Comparison of ENCODE assay signal across 8 cellular contexts in the genomic region with DNA sequence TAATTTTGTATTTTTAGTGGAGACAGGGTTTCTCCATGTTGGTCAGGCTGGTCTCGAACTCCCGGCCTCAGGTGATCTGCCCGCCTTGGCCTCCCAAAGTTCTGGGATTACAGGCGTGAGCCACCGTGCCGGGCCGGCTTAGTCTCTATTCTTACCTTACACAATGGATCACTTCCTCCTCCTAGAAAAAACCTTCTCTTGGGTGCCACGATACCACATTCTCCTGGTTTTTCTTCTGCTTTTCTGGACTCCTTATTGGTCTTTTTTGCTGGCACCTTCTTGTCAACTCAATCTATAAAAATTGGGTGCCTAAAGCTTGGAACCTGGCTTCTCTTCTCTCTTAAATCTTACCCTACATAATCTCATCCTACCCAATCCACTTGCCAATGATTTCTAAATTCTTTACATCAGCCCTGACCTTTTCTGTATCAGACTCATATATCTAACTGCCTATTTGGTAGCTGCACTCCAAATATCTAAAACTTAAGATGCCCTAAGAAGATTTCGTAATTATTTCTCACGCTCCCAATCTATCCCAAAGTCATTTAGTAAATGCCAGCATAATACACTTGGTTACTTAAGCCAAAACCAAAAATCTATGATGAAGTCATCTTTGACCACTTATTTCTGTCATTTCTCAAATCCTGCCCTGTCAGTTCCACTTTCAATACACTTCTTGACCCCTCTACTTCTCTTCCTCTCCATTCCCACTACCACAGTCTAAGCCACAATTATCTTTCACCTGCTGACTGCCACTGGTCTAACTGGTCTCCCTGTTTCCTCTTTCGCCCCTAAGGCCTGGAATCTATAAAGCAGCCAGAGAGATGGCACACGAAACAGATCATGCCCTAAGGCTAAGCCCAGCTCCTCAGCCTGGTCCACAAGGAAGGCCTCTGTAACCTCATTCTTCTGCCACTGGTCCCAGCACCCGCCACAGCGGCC. TPM values are rescaled to one million over a fixed set of nuclear protein-coding genes. Genes with fewer than 3 reads are reported as not detected.
DNase-seq lines count a peak whose midpoint lies in the region; ATAC-seq and TF ChIP-seq lines count a peak whose summit lies in the region.

No MANE protein-coding gene starts in this region.

- H3K4me2 ChIP-seq in smooth muscle cell, result peak overlapping the region; percentile 84

- TF ChIP-seq CTCF in CD4-positive, alpha-beta T cell (IDR thresholded peaks at IDR 0.05), result no peak
- TF ChIP-seq CTCF in fibroblast of villous mesenchyme (IDR thresholded peaks at IDR 0.05; ENCODE audit: insufficient read depth, low read depth, low read length) (no peak), smooth muscle cell (IDR thresholded peaks at IDR 0.05; ENCODE audit: borderline replicate concordance, insufficient read depth, poor library complexity, severe bottlenecking) (no peak)

- H3K4me1 Mint-ChIP-seq in CD4-positive, alpha-beta T cell (ENCODE audit: low read depth), result peaks cover 82% of the 10 kb centered on the region

- no peaks in the 10 kb centered on the region for H3K27me3 ChIP-seq in CD4-positive, alpha-beta T cell (ENCODE audit: control insufficient read depth, insufficient read depth, low read length)
- H3K27me3 ChIP-seq in HAP-1 (ENCODE audit: low read depth), result no peaks in the 10 kb centered on the region
- H3K27me3 ChIP-seq in smooth muscle cell (ENCODE audit: low read depth), result no peaks in the 10 kb centered on the region

- no peaks in the 10 kb centered on the region for H3K9me3 Mint-ChIP-seq in CD4-positive, alpha-beta T cell

- H3K36me3 ChIP-seq in HAP-1 (replicated peaks) (peaks cover 18% of the 10 kb centered on the region), smooth muscle cell (ENCODE audit: low read depth) (no peaks in the 10 kb centered on the region)

- H3K4me3 ChIP-seq in HAP-1 (peak overlapping the region; percentile 100), fibroblast of villous mesenchyme (ENCODE audit: low read depth, low read length) (peak overlapping the region; percentile 94), smooth muscle cell (peak overlapping the region; percentile 75)

- H3K36me3 Mint-ChIP-seq in CD4-positive, alpha-beta T cell (ENCODE audit: low read depth), result peaks cover 68% of the 10 kb centered on the region

- in situ Hi-C loops in HAP-1 (cut with MboI; ENCODE audit: low sequenced_read_pairs), result no loop called here

- no peaks in the 10 kb centered on the region for H3K9me3 ChIP-seq in CD4-positive, alpha-beta T cell (ENCODE audit: control insufficient read depth, low read length)
- H3K9me3 ChIP-seq in HAP-1, result no peaks in the 10 kb centered on the region
- no peaks in the 10 kb centered on the region for H3K9me3 ChIP-seq in smooth muscle cell (replicated peaks; ENCODE audit: low read depth)

- intact Hi-C loops in CD4-positive, alpha-beta T cell (cut with DNase I, micrococcal nuclease), result loop anchor here in 1 of 2 experiments (5.0 to 10.0 kb wide), 4 partner anchors 56 to 558 kb away; a partner anchor contains a TSS

- peaks cover 53% of the 10 kb centered on the region for H4K20me1 ChIP-seq in smooth muscle cell (ENCODE audit: low read depth)

- H3K27ac Mint-ChIP-seq in CD4-positive, alpha-beta T cell, result peak overlapping the region; percentile 84

- peaks cover 17% of the 10 kb centered on the region for H3K79me2 ChIP-seq in smooth muscle cell (ENCODE audit: low read depth)

- peaks cover 8% of the 10 kb centered on the region for H3F3A ChIP-seq in smooth muscle cell (ENCODE audit: low read depth)

- 73% methylated on average over 14 of the region's 14 CpGs for WGBS in smooth muscle cell (ENCODE audit: low lambda C conversion rate)

- peak overlapping the region; percentile 100 for H3K27ac ChIP-seq in CD4-positive, alpha-beta T cell (ENCODE audit: low read depth, low read length)
- H3K27ac ChIP-seq in smooth muscle cell (ENCODE audit: low read depth), result peak overlapping the region; percentile 97

- CTCF ChIA-PET in CD4-positive, alpha-beta T cell (lab: Charles Lee), result interaction anchor here (1.9 to 2.0 kb wide), 2 partner anchors 14 to 57 kb away, joined by 7 read pairs; no protein-coding TSS in a partner anchor

- ATAC-seq in CD4-positive, alpha-beta T cell (ENCODE audit: poor library complexity), result no peak
- ATAC-seq in HG02763 (IDR thresholded peaks at IDR 0.05; ENCODE audit: unreplicated experiment), result no peak

- H3K4me1 ChIP-seq in HAP-1 (no peaks in the 10 kb centered on the region), smooth muscle cell (ENCODE audit: low read depth) (peaks cover 11% of the 10 kb centered on the region)

- H3K9ac ChIP-seq in smooth muscle cell (ENCODE audit: low read depth), result peak overlapping the region; percentile 98

- POLR2A ChIA-PET in CD4-positive, alpha-beta T cell (lab: Charles Lee), result interaction anchor here (0.6 to 3.0 kb wide), 16 partner anchors 7 to 429 kb away, joined by 3 to 33 read pairs (median 6); a partner anchor contains a TSS

- no peaks in the 10 kb centered on the region for H3K27me3 Mint-ChIP-seq in CD4-positive, alpha-beta T cell

- peak overlapping the region; percentile 88 for H3K4me3 Mint-ChIP-seq in CD4-positive, alpha-beta T cell

- H2AFZ ChIP-seq in smooth muscle cell (ENCODE audit: low read depth), result no peak overlapping the region

- no peak for DNase-seq in CD4-positive, alpha-beta T cell
- DNase-seq in HAP-1 (ENCODE audit: low spot score in 2 of 2) (no peak), SIG-M5 (lab: John Stamatoyannopoulos, UW) (peak; percentile 42), fibroblast of villous mesenchyme (ENCODE audit: low read depth) (peak; percentile 37), smooth muscle cell (lab: John Stamatoyannopoulos, UW; ENCODE audit: unreplicated experiment) (no peak), NCI-H187 treated with DMSO at 0.1 percent for 48 hours (lab: John Stamatoyannopoulos, UW) (no peak), NCI-H1694 treated with DMSO at 0.1 percent for 48 hours (lab: John Stamatoyannopoulos, UW) (no peak)

RNA-seq across cellular contexts. Expression of a gene that starts 43.2 kb away (rescaled TPM):
- total RNA-seq in CD4-positive, alpha-beta T cell, result 10 to 100 TPM; 85.6 TPM
- total RNA-seq in fibroblast of villous mesenchyme (45.4 and 48.4 TPM in 2 replicates), smooth muscle cell (24.9 and 43.0 TPM in 2 replicates)
- 33.1 and 37.9 TPM in 2 replicates for polyA plus RNA-seq in smooth muscle cell

RNA-seq across cellular contexts. Expression of a gene that starts 54.9 kb away (rescaled TPM):
- not detected for total RNA-seq in CD4-positive, alpha-beta T cell
- total RNA-seq in fibroblast of villous mesenchyme, result not detected in 2 replicates
- total RNA-seq in smooth muscle cell, result not detected in 2 replicates
- not detected in 2 replicates for polyA plus RNA-seq in smooth muscle cell

Comparison
In these comparisons a context has a peak if more than half of its experiments do, and no peak if none do; other contexts are left out.
1. DNase-seq: peak in SIG-M5 (single experiment) and fibroblast of villous mesenchyme (single experiment); none in CD4-positive, alpha-beta T cell (0 of 10), HAP-1 (0 of 2), smooth muscle cell (single experiment), NCI-H187 treated with DMSO at 0.1 percent for 48 hours (single experiment) and NCI-H1694 treated with DMSO at 0.1 percent for 48 hours (single experiment).
2. Peak in every context shown above with its lines, with median percentiles within 50 percentile points of each other: H3K4me3 ChIP-seq.